ENCODE assay signal across 8 cellular contexts in the genomic region with DNA sequence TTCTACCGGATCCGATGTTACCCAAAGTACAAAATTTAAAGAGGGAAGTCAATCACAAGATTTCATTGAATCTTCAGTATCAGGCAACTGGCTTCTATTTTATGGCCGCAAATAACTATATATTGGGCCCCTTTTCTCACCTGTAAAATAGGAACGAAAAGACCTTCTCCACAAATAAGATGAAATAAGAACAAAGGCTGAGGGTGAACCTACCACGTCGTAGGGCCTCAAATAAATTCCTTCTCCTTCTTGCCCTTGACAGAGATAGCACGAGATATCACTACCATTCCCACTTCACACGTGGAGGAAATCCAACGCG. TPM values are rescaled to one million over a fixed set of nuclear protein-coding genes. Genes with fewer than 3 reads are reported as not detected.
DNase-seq lines count a peak whose midpoint lies in the region; ATAC-seq and TF ChIP-seq lines count a peak whose summit lies in the region.

No MANE protein-coding gene starts in this region.

- no peaks in the 10 kb centered on the region for H3K27me3 Mint-ChIP-seq in CD4-positive, CD25-positive, alpha-beta regulatory T cell
- H3K27me3 Mint-ChIP-seq in effector memory CD8-positive, alpha-beta T cell = no peaks in the 10 kb centered on the region
- H3K27me3 Mint-ChIP-seq in neural progenitor cell (ENCODE audit: insufficient read depth, low read depth) = no peaks in the 10 kb centered on the region

- no peaks in the 10 kb centered on the region for H3K9me3 Mint-ChIP-seq in CD4-positive, CD25-positive, alpha-beta regulatory T cell
- H3K9me3 Mint-ChIP-seq in effector memory CD8-positive, alpha-beta T cell = no peaks in the 10 kb centered on the region
- no peaks in the 10 kb centered on the region for H3K9me3 Mint-ChIP-seq in neural progenitor cell

- peak overlapping the region; percentile 98 for H3K4me2 ChIP-seq in neural progenitor cell

- peaks cover 11% of the 10 kb centered on the region for H3K36me3 ChIP-seq in CD4-positive, CD25-positive, alpha-beta regulatory T cell (ENCODE audit: control insufficient read depth, insufficient read depth, low read length)
- H3K36me3 ChIP-seq in neural progenitor cell = peaks cover 14% of the 10 kb centered on the region

- peaks cover 11% of the 10 kb centered on the region for H3K36me3 Mint-ChIP-seq in CD4-positive, CD25-positive, alpha-beta regulatory T cell
- H3K36me3 Mint-ChIP-seq in effector memory CD8-positive, alpha-beta T cell (ENCODE audit: insufficient read depth) = peaks cover 16% of the 10 kb centered on the region
- H3K36me3 Mint-ChIP-seq in neural progenitor cell = peaks cover 21% of the 10 kb centered on the region

- H3K79me2 ChIP-seq in neural progenitor cell (ENCODE audit: low read depth) = peaks cover 73% of the 10 kb centered on the region

- H3F3A ChIP-seq in neural progenitor cell (ENCODE audit: low read depth) = peaks cover 20% of the 10 kb centered on the region

- H3K4me3 ChIP-seq in CD4-positive, CD25-positive, alpha-beta regulatory T cell (ENCODE audit: low read depth, low read length) = peak overlapping the region; percentile 97
- peak overlapping the region; percentile 83 for H3K4me3 ChIP-seq in NB4 (ENCODE audit: low read depth, low read length)
- H3K4me3 ChIP-seq in neural progenitor cell = peak overlapping the region; percentile 95

- H3K9me3 ChIP-seq in CD4-positive, CD25-positive, alpha-beta regulatory T cell (ENCODE audit: control insufficient read depth in 2 of 2, low read length in 2 of 2) = no peaks in the 10 kb centered on the region
- H3K9me3 ChIP-seq in neural progenitor cell (ENCODE audit: low read depth) = no peaks in the 10 kb centered on the region

- H3K27ac Mint-ChIP-seq in CD4-positive, CD25-positive, alpha-beta regulatory T cell = peak overlapping the region; percentile 95 to 98 (median 98)
- peak overlapping the region; percentile 94 for H3K27ac Mint-ChIP-seq in effector memory CD8-positive, alpha-beta T cell
- H3K27ac Mint-ChIP-seq in neural progenitor cell = peak overlapping the region; percentile 98

- H4K20me1 ChIP-seq in neural progenitor cell (ENCODE audit: low read depth) = peaks cover 3% of the 10 kb centered on the region

- no peaks in the 10 kb centered on the region for H3K27me3 ChIP-seq in CD4-positive, CD25-positive, alpha-beta regulatory T cell (ENCODE audit: control insufficient read depth, insufficient read depth, low read length)
- no peaks in the 10 kb centered on the region for H3K27me3 ChIP-seq in neural progenitor cell

- no peak for ATAC-seq in CD4-positive, CD25-positive, alpha-beta regulatory T cell (ENCODE audit: low read depth in 2 of 2)
- ATAC-seq in effector memory CD8-positive, alpha-beta T cell (replicated peaks) = no peak
- ATAC-seq in HG03108 (IDR thresholded peaks at IDR 0.05; ENCODE audit: unreplicated experiment) (no peak), HG03045 (IDR thresholded peaks at IDR 0.05; ENCODE audit: unreplicated experiment) (no peak), HG03354 (IDR thresholded peaks at IDR 0.05; ENCODE audit: poor library complexity, severe bottlenecking, unreplicated experiment) (no peak)

- TF ChIP-seq CTCF in NB4 (IDR thresholded peaks at IDR 0.05; ENCODE audit: low read depth, low read length) = no peak
- no peak for TF ChIP-seq CTCF in neural progenitor cell (IDR thresholded peaks at IDR 0.05)

- H2AFZ ChIP-seq in neural progenitor cell (replicated peaks) = peak overlapping the region; percentile 70

- peak overlapping the region; percentile 91 for H3K27ac ChIP-seq in CD4-positive, CD25-positive, alpha-beta regulatory T cell (ENCODE audit: insufficient read depth, low read length, poor library complexity, severe bottlenecking)
- peak overlapping the region; percentile 91 for H3K27ac ChIP-seq in neural progenitor cell

- peak overlapping the region; percentile 94 to 98 (median 97) for H3K4me3 Mint-ChIP-seq in CD4-positive, CD25-positive, alpha-beta regulatory T cell
- peak overlapping the region; percentile 92 to 95 for H3K4me3 Mint-ChIP-seq in effector memory CD8-positive, alpha-beta T cell
- H3K4me3 Mint-ChIP-seq in neural progenitor cell = peak overlapping the region; percentile 93

- H3K9ac ChIP-seq in neural progenitor cell = peak overlapping the region; percentile 97

- no peak for DNase-seq in CD4-positive, CD25-positive, alpha-beta regulatory T cell
- DNase-seq in NB4 (ENCODE audit: low read depth) (no peak), neural progenitor cell (ENCODE audit: low spot score) (no peak), superior temporal gyrus (ENCODE audit: extremely low spot score) (no peak)
- no peak for DNase-seq in effector memory CD8-positive, alpha-beta T cell

- H3K4me1 ChIP-seq in CD4-positive, CD25-positive, alpha-beta regulatory T cell (ENCODE audit: control insufficient read depth, insufficient read depth, low read length, poor library complexity, severe bottlenecking) = peaks cover 31% of the 10 kb centered on the region
- H3K4me1 ChIP-seq in neural progenitor cell = peaks cover 35% of the 10 kb centered on the region

- no peak for TF ChIP-seq POLR2A in NB4 (IDR thresholded peaks at IDR 0.05; ENCODE audit: extremely low read depth, insufficient read length)

- peaks cover 16 to 51% (median 43%) of the 10 kb centered on the region in 4 donors for H3K4me1 Mint-ChIP-seq in CD4-positive, CD25-positive, alpha-beta regulatory T cell
- peaks cover 23 to 44% of the 10 kb centered on the region in 2 donors for H3K4me1 Mint-ChIP-seq in effector memory CD8-positive, alpha-beta T cell (ENCODE audit: low read depth in 2 of 2)
- H3K4me1 Mint-ChIP-seq in neural progenitor cell = peaks cover 35% of the 10 kb centered on the region

RNA-seq across cellular contexts. Expression of a gene that starts 0.8 kb away (rescaled TPM):
- total RNA-seq in CD4-positive, CD25-positive, alpha-beta regulatory T cell = 43.4 TPM
- 10 to 100 TPM; 18.2 to 27.4 (median 19.3) TPM for polyA plus RNA-seq in CD4-positive, CD25-positive, alpha-beta regulatory T cell
- total RNA-seq in neural progenitor cell (ENCODE audit: low replicate concordance) = 76.8 and 92.0 TPM in 2 replicates
